Comparison of ENCODE assay signal across 34 cellular contexts in genomic region chr6:147211349-147211748, GRCh38.
"Had no signal": no experiment of that assay in that cellular context is flagged by ENCODE, and none has a peak within 500 bp of the region (broad histone marks: within the 10 kb centered on the region; RNA-seq: fewer than 3 reads in every experiment).

No MANE protein-coding gene starts in this region.

- ATAC-seq: activated CD4-positive, CD25-positive, alpha-beta regulatory T cell treated with anti-CD3 and anti-CD28 coated beads, Interleukin-2, amount 50 U/mL, for 24 hours; activated CD8-positive, alpha-beta T cell treated with anti-CD3 and anti-CD28 coated beads for 36 hours; activated naive CD8-positive, alpha-beta T cell treated with anti-CD3 and anti-CD28 coated beads, Interleukin-2, amount 50 U/mL, for 24 hours; body of pancreas; esophagus mucosa; foreskin keratinocyte; gastroesophageal sphincter; heart right ventricle; T-helper 17 cell had no signal

- H3K4me3 Mint-ChIP-seq: activated B cell treated with CpG ODN at 0.5 μM for 24 hours; activated CD8-positive, alpha-beta T cell treated with anti-CD3 and anti-CD28 coated beads for 36 hours; activated naive CD4-positive, alpha-beta T cell treated with anti-CD3 and anti-CD28 coated beads for 36 hours; activated naive CD4-positive, alpha-beta T cell treated with anti-CD3 and anti-CD28 coated beads, Interleukin-2, amount 50 U/mL, for 24 hours; activated naive CD8-positive, alpha-beta T cell treated with anti-CD3 and anti-CD28 coated beads for 36 hours; activated naive CD8-positive, alpha-beta T cell treated with anti-CD3 and anti-CD28 coated beads, Interleukin-2, amount 50 U/mL, for 24 hours; activated T-helper 1 cell treated with anti-CD3 and anti-CD28 coated beads, Interleukin-12 subunit alpha, Interleukin-12 subunit beta, Interleukin-2, Interleukin-4 antibody, amounts not matched to agents 30 ng/mL and 10 ng/mL and 1 ng/mL, durations not matched to agents 14 hours and 24 hours and 36 hours; endodermal cell; T-helper 17 cell; T-helper 2 cell treated with Interferon-gamma antibody and Interleukin-4, amounts not matched to agents 5 μg/mL and 100 μg/mL, for 36 hours had no signal

- H3K27me3 Mint-ChIP-seq: activated B cell treated with CpG ODN at 0.5 μM for 24 hours; activated CD8-positive, alpha-beta T cell treated with anti-CD3 and anti-CD28 coated beads for 36 hours; activated naive CD4-positive, alpha-beta T cell treated with anti-CD3 and anti-CD28 coated beads, Interleukin-2, amount 50 U/mL, for 24 hours; activated naive CD8-positive, alpha-beta T cell treated with anti-CD3 and anti-CD28 coated beads for 36 hours; activated naive CD8-positive, alpha-beta T cell treated with anti-CD3 and anti-CD28 coated beads, Interleukin-2, amount 50 U/mL, for 24 hours; T-helper 17 cell had no signal

- H3K27ac Mint-ChIP-seq: activated B cell treated with CpG ODN at 0.5 μM for 24 hours; activated CD8-positive, alpha-beta T cell treated with anti-CD3 and anti-CD28 coated beads for 36 hours; activated naive CD4-positive, alpha-beta T cell treated with anti-CD3 and anti-CD28 coated beads for 36 hours; activated naive CD4-positive, alpha-beta T cell treated with anti-CD3 and anti-CD28 coated beads, Interleukin-2, amount 50 U/mL, for 24 hours; activated naive CD8-positive, alpha-beta T cell treated with anti-CD3 and anti-CD28 coated beads for 36 hours; activated naive CD8-positive, alpha-beta T cell treated with anti-CD3 and anti-CD28 coated beads, Interleukin-2, amount 50 U/mL, for 24 hours; activated T-helper 1 cell treated with anti-CD3 and anti-CD28 coated beads, Interleukin-12 subunit alpha, Interleukin-12 subunit beta, Interleukin-2, Interleukin-4 antibody, amounts not matched to agents 30 ng/mL and 10 ng/mL and 1 ng/mL, durations not matched to agents 14 hours and 24 hours and 36 hours; activated T-helper 2 cell treated with anti-CD3 and anti-CD28 coated beads, Interferon-gamma antibody, Interleukin-2, Interleukin-4, amounts not matched to agents 10 μg/mL and 5 μg/mL and 100 μg/mL, durations not matched to agents 14 hours and 24 hours and 36 hours; endodermal cell; T-helper 17 cell; T-helper 2 cell treated with Interferon-gamma antibody and Interleukin-4, amounts not matched to agents 5 μg/mL and 100 μg/mL, for 36 hours had no signal

- H3K4me3 ChIP-seq: adrenal gland, body of pancreas, gastroesophageal sphincter, heart right ventricle, hepatocyte had no signal

- H3K27ac ChIP-seq: body of pancreas, foreskin keratinocyte, gastroesophageal sphincter, heart right ventricle, hepatocyte, WERI-Rb-1 had no signal

- H3K4me2 ChIP-seq: hepatocyte had no signal

- DNase-seq: activated B cell treated with CpG ODN at 0.5 μM for 24 hours; activated CD4-positive, alpha-beta T cell treated with anti-CD3 and anti-CD28 coated beads for 48 hours; activated CD4-positive, alpha-beta T cell treated with anti-CD3 and anti-CD28 coated beads, Interleukin-2, amount 50 U/mL, for 1 hour; activated CD4-positive, alpha-beta T cell treated with anti-CD3 and anti-CD28 coated beads, Interleukin-2, amount 50 U/mL, for 48 hours; activated CD8-positive, alpha-beta memory T cell treated with anti-CD3 and anti-CD28 coated beads for 24 hours; activated CD8-positive, alpha-beta T cell treated with anti-CD3 and anti-CD28 coated beads for 36 hours; activated effector memory CD4-positive, alpha-beta T cell treated with anti-CD3 and anti-CD28 coated beads, Interleukin-2, amount 50 U/mL, for 16 hours; activated naive CD4-positive, alpha-beta T cell treated with anti-CD3 and anti-CD28 coated beads for 36 hours; activated naive CD8-positive, alpha-beta T cell treated with anti-CD3 and anti-CD28 coated beads for 36 hours; activated naive CD8-positive, alpha-beta T cell treated with anti-CD3 and anti-CD28 coated beads, Interleukin-2, amount 50 U/mL, for 24 hours; activated T-cell treated with anti-CD3 and anti-CD28 coated beads, Interleukin-2, amount 50 U/mL, for 1 hour; activated T-cell treated with anti-CD3 and anti-CD28 coated beads, Interleukin-2, amount 50 U/mL, for 48 hours; adrenal gland; amygdala; aorta; body of pancreas; caudate nucleus; cortex of kidney; effector memory CD4-positive, alpha-beta T cell; endodermal cell; foreskin keratinocyte; heart right ventricle; T-helper 17 cell; T1000; WERI-Rb-1 had no signal

- H3K27me3 ChIP-seq: adrenal gland, body of pancreas, foreskin keratinocyte, gastroesophageal sphincter, heart right ventricle, hepatocyte had no signal

- H3K9me3 Mint-ChIP-seq: activated B cell treated with CpG ODN at 0.5 μM for 24 hours; activated CD8-positive, alpha-beta T cell treated with anti-CD3 and anti-CD28 coated beads for 36 hours; activated naive CD4-positive, alpha-beta T cell treated with anti-CD3 and anti-CD28 coated beads for 36 hours; activated naive CD4-positive, alpha-beta T cell treated with anti-CD3 and anti-CD28 coated beads, Interleukin-2, amount 50 U/mL, for 24 hours; activated naive CD8-positive, alpha-beta T cell treated with anti-CD3 and anti-CD28 coated beads for 36 hours; activated naive CD8-positive, alpha-beta T cell treated with anti-CD3 and anti-CD28 coated beads, Interleukin-2, amount 50 U/mL, for 24 hours; activated T-helper 1 cell treated with anti-CD3 and anti-CD28 coated beads, Interleukin-12 subunit alpha, Interleukin-12 subunit beta, Interleukin-2, Interleukin-4 antibody, amounts not matched to agents 30 ng/mL and 10 ng/mL and 1 ng/mL, durations not matched to agents 14 hours and 24 hours and 36 hours; activated T-helper 2 cell treated with anti-CD3 and anti-CD28 coated beads, Interferon-gamma antibody, Interleukin-2, Interleukin-4, amounts not matched to agents 10 μg/mL and 5 μg/mL and 100 μg/mL, durations not matched to agents 14 hours and 24 hours and 36 hours; endodermal cell; T-helper 2 cell treated with Interferon-gamma antibody and Interleukin-4, amounts not matched to agents 5 μg/mL and 100 μg/mL, for 36 hours had no signal

- H3K36me3 ChIP-seq: adrenal gland, gastroesophageal sphincter, WERI-Rb-1 had no signal

- FAIRE-seq: colon had no signal

- H3K9me3 ChIP-seq: adrenal gland, body of pancreas, gastroesophageal sphincter, heart right ventricle had no signal

- H2AFZ ChIP-seq: hepatocyte had no signal
